9 cellular contexts compared by ENCODE assay signal in the genomic region with DNA sequence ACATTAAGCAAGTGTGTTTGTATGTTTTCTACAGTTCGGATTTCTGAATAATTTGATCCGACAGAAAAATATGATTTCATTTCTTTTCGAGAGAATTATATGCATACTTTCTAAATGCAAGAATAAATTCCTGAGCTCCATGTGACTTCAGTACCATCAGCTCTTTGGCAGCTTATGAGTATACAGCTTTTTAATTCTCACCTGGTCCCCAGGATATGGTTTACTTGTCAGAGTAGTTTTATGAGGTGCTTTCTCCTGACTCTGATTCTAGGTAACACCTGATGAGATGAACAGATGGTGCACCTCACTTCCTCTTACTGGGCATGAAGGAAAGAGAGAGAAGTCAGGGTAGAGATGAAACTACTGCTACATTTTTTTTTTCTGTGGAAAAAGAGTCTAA. TPM values are rescaled to one million over a fixed set of nuclear protein-coding genes. Genes with fewer than 3 reads are reported as not detected.
DNase-seq lines count a peak whose midpoint lies in the region; ATAC-seq and TF ChIP-seq lines count a peak whose summit lies in the region.
"Had no signal": no experiment of that assay in that cellular context is flagged by ENCODE, and none has a peak within 500 bp of the region (broad histone marks: within the 10 kb centered on the region; RNA-seq: fewer than 3 reads in every experiment).

No MANE protein-coding gene starts in this region.

- BruUV-seq in MCF 10A (replicated peaks; lab: Mats Ljungman, UMichigan) = no TSS peak

- CTCF ChIA-PET in MCF 10A (lab: Yijun Ruan, JAX) = interaction anchor here (0.5 to 1.4 kb wide), 4 partner anchors 83 to 1046 kb away, joined by 3 to 8 read pairs (median 4); a partner anchor contains a TSS
- CTCF ChIA-PET in activated CD8-positive, alpha-beta T cell treated with anti-CD3 and anti-CD28 coated beads for 36 hours (lab: Charles Lee) = interaction anchor here (1.7 kb wide), 1 partner anchor 112 kb away, joined by 5 read pairs; no protein-coding TSS in a partner anchor

- H3K9me3 Mint-ChIP-seq in MCF 10A (ENCODE audit: unreplicated experiment) (no peaks in the 10 kb centered on the region), naive B cell (peaks cover 7 to 21% (median 14%) of the 10 kb centered on the region in 7 donors)
- H3K9me3 Mint-ChIP-seq in activated CD8-positive, alpha-beta T cell treated with anti-CD3 and anti-CD28 coated beads for 36 hours = peaks cover 5% of the 10 kb centered on the region

- ATAC-seq in GM18520 (IDR thresholded peaks at IDR 0.05; ENCODE audit: unreplicated experiment) = peak; percentile 33
- peak; percentile 43 for ATAC-seq in HG03045 (IDR thresholded peaks at IDR 0.05; ENCODE audit: unreplicated experiment)
- peak; percentile 64 to 79 for ATAC-seq in naive B cell (ENCODE audit: low read depth in 2 of 2)
- ATAC-seq in activated CD8-positive, alpha-beta T cell treated with anti-CD3 and anti-CD28 coated beads for 36 hours = no peak
- ATAC-seq: K562 had no signal

- TF ChIP-seq CTCF in MCF 10A (IDR thresholded peaks at IDR 0.05; ENCODE audit: unreplicated experiment) = no peak
- no peak for TF ChIP-seq CTCF in activated CD8-positive, alpha-beta T cell treated with anti-CD3 and anti-CD28 coated beads for 36 hours (IDR thresholded peaks at IDR 0.05)

- POLR2A ChIA-PET in MCF 10A (lab: Yijun Ruan, JAX) = interaction anchor here (0.7 to 1.6 kb wide), 5 partner anchors 62 to 1000 kb away, joined by 3 to 10 read pairs (median 4); a partner anchor contains a TSS
- POLR2A ChIA-PET in activated CD8-positive, alpha-beta T cell treated with anti-CD3 and anti-CD28 coated beads for 36 hours (lab: Charles Lee) = no interaction called here

- H3K27ac Mint-ChIP-seq in MCF 10A (ENCODE audit: low read depth, unreplicated experiment) (peak overlapping the region; percentile 4), naive B cell (no peak overlapping the region)
- H3K27ac Mint-ChIP-seq in activated CD8-positive, alpha-beta T cell treated with anti-CD3 and anti-CD28 coated beads for 36 hours = no peak overlapping the region

- intact Hi-C loops in MCF 10A (cut with micrococcal nuclease) = no loop called here
- intact Hi-C loops in activated CD8-positive, alpha-beta T cell treated with anti-CD3 and anti-CD28 coated beads for 36 hours (cut with micrococcal nuclease) = no loop called here

- H3K4me1 Mint-ChIP-seq in MCF 10A (ENCODE audit: insufficient read depth, unreplicated experiment) (peaks cover 16% of the 10 kb centered on the region), naive B cell (peaks cover 4 to 14% (median 13%) of the 10 kb centered on the region in 3 donors)
- H3K4me1 Mint-ChIP-seq in activated CD8-positive, alpha-beta T cell treated with anti-CD3 and anti-CD28 coated beads for 36 hours (ENCODE audit: low read depth) = peaks cover 3% of the 10 kb centered on the region

- H3K36me3 Mint-ChIP-seq in MCF 10A (ENCODE audit: insufficient read depth, unreplicated experiment) = peaks cover 6% of the 10 kb centered on the region
- H3K36me3 Mint-ChIP-seq in naive B cell = peaks cover 1 to 24% of the 10 kb centered on the region in 2 donors
- H3K36me3 Mint-ChIP-seq in activated CD8-positive, alpha-beta T cell treated with anti-CD3 and anti-CD28 coated beads for 36 hours (ENCODE audit: low read depth) = no peaks in the 10 kb centered on the region

- no peak for DNase-seq in MCF 10A (ENCODE audit: unreplicated experiment)
- no peak for DNase-seq in naive B cell
- no peak for DNase-seq in DMS153 (lab: John Stamatoyannopoulos, UW)
- DNase-seq in activated CD4-positive, CD25-positive, alpha-beta regulatory T cell treated with anti-CD3 and anti-CD28 coated beads, Interleukin-2, amount 50 U/mL, for 72 hours = no peak
- no peak for DNase-seq in mesenteric fat pad (ENCODE audit: low spot score)
- DNase-seq in activated CD8-positive, alpha-beta T cell treated with anti-CD3 and anti-CD28 coated beads for 36 hours = no peak

- H3K27me3 Mint-ChIP-seq in MCF 10A (ENCODE audit: insufficient read depth, unreplicated experiment) (no peaks in the 10 kb centered on the region), naive B cell (peaks cover 0 to 23% (median 0%) of the 10 kb centered on the region in 3 donors)
- no peaks in the 10 kb centered on the region for H3K27me3 Mint-ChIP-seq in activated CD8-positive, alpha-beta T cell treated with anti-CD3 and anti-CD28 coated beads for 36 hours

- peak overlapping the region; percentile 9 for H3K4me3 Mint-ChIP-seq in MCF 10A (ENCODE audit: unreplicated experiment)
- H3K4me3 Mint-ChIP-seq in naive B cell = no peak overlapping the region
- H3K4me3 Mint-ChIP-seq in activated CD8-positive, alpha-beta T cell treated with anti-CD3 and anti-CD28 coated beads for 36 hours = no peak overlapping the region

RNA-seq across cellular contexts. Expression of a gene that starts 3.1 kb away (rescaled TPM):
- total RNA-seq in MCF 10A (2022) (0.44 and 1.0 TPM in 2 replicates), mesenteric fat pad (0.80 TPM)
- polyA plus RNA-seq in naive B cell (ENCODE audit: low read depth in 6 of 6) = 1 to 10 TPM in 1 of 6 donors, under 1 TPM in 3, not detected in 2; 0.42 to 1.5 (median 0.85) TPM
- under 1 TPM; 0.16 to 0.78 TPM for total RNA-seq in activated CD8-positive, alpha-beta T cell treated with anti-CD3 and anti-CD28 coated beads for 36 hours
